In the genomic region with DNA sequence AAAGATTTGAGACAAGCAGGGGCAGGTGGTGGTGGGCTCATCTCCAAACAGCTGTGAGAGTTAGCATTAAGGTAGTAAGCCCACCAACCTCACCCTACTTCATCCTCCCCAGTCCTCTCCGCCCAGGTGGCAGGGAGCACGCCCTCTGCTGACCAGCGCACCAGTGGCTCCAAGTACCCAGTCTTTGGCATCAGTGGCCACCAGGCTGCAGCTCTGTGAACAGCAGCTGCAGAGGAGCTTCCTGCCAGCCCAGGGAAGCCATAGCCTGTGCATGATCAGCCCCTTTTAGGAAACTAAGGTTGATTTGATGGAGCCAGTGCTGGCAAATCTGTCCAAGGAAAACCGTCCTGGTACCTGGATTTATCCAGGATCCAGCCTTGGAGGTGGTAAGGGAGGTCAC, we compare ENCODE assay signal across 8 cellular contexts. TPM values are rescaled to one million over a fixed set of nuclear protein-coding genes. Genes with fewer than 3 reads are reported as not detected.
A peak's percentile ranks its signal among the peaks of the same experiment; 100 is the strongest.
DNase-seq lines count a peak whose midpoint lies in the region; ATAC-seq, FAIRE-seq and TF ChIP-seq lines count a peak whose summit lies in the region.

No MANE protein-coding gene starts in this region.

- H3K27me3 Mint-ChIP-seq in astrocyte (ENCODE audit: low read depth, unreplicated experiment): no peaks in the 10 kb centered on the region

- peak; percentile 56 for DNase-seq in Daoy (ENCODE audit: low read depth)
- peak; percentile 31 for DNase-seq in NB4 (ENCODE audit: low read depth)
- DNase-seq in astrocyte (ENCODE audit: low read depth): no peak
- no peak for DNase-seq in foreskin melanocyte
- DNase-seq in cerebellum (ENCODE audit: low spot score): no peak

- H3K4me3 ChIP-seq in NB4 (ENCODE audit: low read depth, low read length) (no peak overlapping the region), astrocyte (ENCODE audit: insufficient read depth, low read depth, low read length) (no peak overlapping the region), liver (ENCODE audit: low read depth in 1 of 3, low read length in 3 of 3) (no peak overlapping the region)

- H3K27ac Mint-ChIP-seq in astrocyte (ENCODE audit: unreplicated experiment): no peak overlapping the region

- TF ChIP-seq CTCF in NB4 (IDR thresholded peaks at IDR 0.05; ENCODE audit: low read depth, low read length) (peak; percentile 31), astrocyte (IDR thresholded peaks at IDR 0.05; ENCODE audit: insufficient read depth, low read depth, low read length) (peak; percentile 30), liver (IDR thresholded peaks at IDR 0.05; ENCODE audit: low read depth, low read length, missing input control) (peak; percentile 60)

- H4K20me1 ChIP-seq in astrocyte (ENCODE audit: insufficient read depth, low read length): no peaks in the 10 kb centered on the region

- H3K27me3 ChIP-seq in astrocyte (ENCODE audit: insufficient read depth, low read length) (no peaks in the 10 kb centered on the region), liver (ENCODE audit: control insufficient read depth in 4 of 4, insufficient read depth in 4 of 4, low read length in 3 of 4) (peaks cover 0 to 2% (median 0%) of the 10 kb centered on the region in 4 donors)

- ATAC-seq in GM21717 (IDR thresholded peaks at IDR 0.05; ENCODE audit: unreplicated experiment) (peak; percentile 43), HG03095 (IDR thresholded peaks at IDR 0.05; ENCODE audit: unreplicated experiment) (no peak)

- H3K9me3 Mint-ChIP-seq in astrocyte (ENCODE audit: unreplicated experiment): no peaks in the 10 kb centered on the region

- TF ChIP-seq RAD21 in liver (IDR thresholded peaks at IDR 0.05): peak; percentile 55 to 78

- H3K4me1 ChIP-seq in astrocyte (ENCODE audit: insufficient read depth, low read length) (no peaks in the 10 kb centered on the region), liver (ENCODE audit: control insufficient read depth in 4 of 4, insufficient read depth in 4 of 4, low read length in 3 of 4) (no peaks in the 10 kb centered on the region)

- no peak overlapping the region for H2AFZ ChIP-seq in astrocyte (ENCODE audit: low read depth, low read length)

- no peaks in the 10 kb centered on the region for H3K79me2 ChIP-seq in astrocyte (ENCODE audit: insufficient read depth, low read length)

- H3K36me3 Mint-ChIP-seq in astrocyte (ENCODE audit: low read depth, unreplicated experiment): no peaks in the 10 kb centered on the region

- H3K4me2 ChIP-seq in astrocyte (ENCODE audit: low read length): no peak overlapping the region

- no peak overlapping the region for H3K4me3 Mint-ChIP-seq in astrocyte (ENCODE audit: unreplicated experiment)

- no peak for FAIRE-seq in astrocyte (lab: Jason Lieb, UNC)

- no peak overlapping the region for H3K9ac ChIP-seq in astrocyte (ENCODE audit: low read length)
- no peak overlapping the region for H3K9ac ChIP-seq in liver (ENCODE audit: low read depth in 1 of 2, low read length in 2 of 2)

- no peak for TF ChIP-seq POLR2A in NB4 (IDR thresholded peaks at IDR 0.05; ENCODE audit: extremely low read depth, insufficient read length)

- no peaks in the 10 kb centered on the region for H3K36me3 ChIP-seq in astrocyte (ENCODE audit: insufficient read depth, low read length)
- H3K36me3 ChIP-seq in liver (ENCODE audit: control insufficient read depth in 4 of 4, insufficient read depth in 3 of 4, low read depth in 1 of 4, low read length in 3 of 4): no peaks in the 10 kb centered on the region

- WGBS in liver: 33% methylated on average over 4 of the region's 4 CpGs

- peaks cover 5% of the 10 kb centered on the region for H3K4me1 Mint-ChIP-seq in astrocyte (ENCODE audit: low read depth, unreplicated experiment)

- H3K9me3 ChIP-seq in astrocyte (ENCODE audit: insufficient read depth, low read depth, low read length) (no peaks in the 10 kb centered on the region), liver (ENCODE audit: control insufficient read depth in 4 of 4, low read length in 3 of 4) (no peaks in the 10 kb centered on the region)

- H3K27ac ChIP-seq in astrocyte (ENCODE audit: low read depth, low read length) (no peak overlapping the region), liver (ENCODE audit: low read depth in 1 of 2, low read length in 2 of 2) (no peak overlapping the region)

TF ChIP-seq in liver, 16 proteins besides CTCF, POLR2A, EP300 and RAD21:
- TF ChIP-seq HNF4A (conservative IDR thresholded peaks at IDR 0.05) (no peak), HNF4G (IDR thresholded peaks at IDR 0.05) (no peak), FOXA1 (IDR thresholded peaks at IDR 0.05) (no peak), SP1 (IDR thresholded peaks at IDR 0.05) (no peak), JUND (IDR thresholded peaks at IDR 0.05) (no peak), EGR1 (IDR thresholded peaks at IDR 0.05; ENCODE audit: low read depth in 2 of 2) (no peak), ZBTB33 (IDR thresholded peaks at IDR 0.05) (no peak), YY1 (IDR thresholded peaks at IDR 0.05) (no peak), FOXA2 (IDR thresholded peaks at IDR 0.05) (no peak), RXRA (IDR thresholded peaks at IDR 0.05) (no peak), ATF3 (IDR thresholded peaks at IDR 0.05) (no peak), GABPA (IDR thresholded peaks at IDR 0.05 in 1 of 2, conservative IDR thresholded peaks at IDR 0.05 in 1 of 2) (no peak), TAF1 (conservative IDR thresholded peaks at IDR 0.05) (no peak)
- TF ChIP-seq, protein P1, sequence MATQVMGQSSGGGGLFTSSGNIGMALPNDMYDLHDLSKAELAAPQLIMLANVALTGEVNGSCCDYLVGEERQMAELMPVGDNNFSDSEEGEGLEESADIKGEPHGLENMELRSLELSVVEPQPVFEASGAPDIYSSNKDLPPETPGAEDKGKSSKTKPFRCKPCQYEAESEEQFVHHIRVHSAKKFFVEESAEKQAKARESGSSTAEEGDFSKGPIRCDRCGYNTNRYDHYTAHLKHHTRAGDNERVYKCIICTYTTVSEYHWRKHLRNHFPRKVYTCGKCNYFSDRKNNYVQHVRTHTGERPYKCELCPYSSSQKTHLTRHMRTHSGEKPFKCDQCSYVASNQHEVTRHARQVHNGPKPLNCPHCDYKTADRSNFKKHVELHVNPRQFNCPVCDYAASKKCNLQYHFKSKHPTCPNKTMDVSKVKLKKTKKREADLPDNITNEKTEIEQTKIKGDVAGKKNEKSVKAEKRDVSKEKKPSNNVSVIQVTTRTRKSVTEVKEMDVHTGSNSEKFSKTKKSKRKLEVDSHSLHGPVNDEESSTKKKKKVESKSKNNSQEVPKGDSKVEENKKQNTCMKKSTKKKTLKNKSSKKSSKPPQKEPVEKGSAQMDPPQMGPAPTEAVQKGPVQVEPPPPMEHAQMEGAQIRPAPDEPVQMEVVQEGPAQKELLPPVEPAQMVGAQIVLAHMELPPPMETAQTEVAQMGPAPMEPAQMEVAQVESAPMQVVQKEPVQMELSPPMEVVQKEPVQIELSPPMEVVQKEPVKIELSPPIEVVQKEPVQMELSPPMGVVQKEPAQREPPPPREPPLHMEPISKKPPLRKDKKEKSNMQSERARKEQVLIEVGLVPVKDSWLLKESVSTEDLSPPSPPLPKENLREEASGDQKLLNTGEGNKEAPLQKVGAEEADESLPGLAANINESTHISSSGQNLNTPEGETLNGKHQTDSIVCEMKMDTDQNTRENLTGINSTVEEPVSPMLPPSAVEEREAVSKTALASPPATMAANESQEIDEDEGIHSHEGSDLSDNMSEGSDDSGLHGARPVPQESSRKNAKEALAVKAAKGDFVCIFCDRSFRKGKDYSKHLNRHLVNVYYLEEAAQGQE (IDR thresholded peaks at IDR 0.05): no peak
- TF ChIP-seq, protein P2, sequence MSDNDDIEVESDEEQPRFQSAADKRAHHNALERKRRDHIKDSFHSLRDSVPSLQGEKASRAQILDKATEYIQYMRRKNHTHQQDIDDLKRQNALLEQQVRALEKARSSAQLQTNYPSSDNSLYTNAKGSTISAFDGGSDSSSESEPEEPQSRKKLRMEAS (IDR thresholded peaks at IDR 0.05): no peak

RNA-seq across cellular contexts. Expression of gene CAVIN3, which starts 21.7 kb away (rescaled TPM):
- 173 and 189 TPM in 2 replicates for total RNA-seq in Daoy (2014; rRNA removed; shearing (Covaris generic))
- total RNA-seq in astrocyte (51.0 and 57.3 TPM in 2 replicates), liver (1 to 10 TPM; 4.0 to 4.4 TPM), cerebellum (2.7 TPM)
- polyA plus RNA-seq in liver: 10 to 100 TPM in 1 of 2 donors, 1 to 10 TPM in 1; 2.5 to 13.9 TPM

RNA-seq across cellular contexts. Expression of gene CCKBR, which starts 39.0 kb away (rescaled TPM):
- not detected in 2 replicates for total RNA-seq in Daoy (2014; rRNA removed; shearing (Covaris generic))
- total RNA-seq in astrocyte: 1.8 and 7.6 TPM in 2 replicates
- not detected for total RNA-seq in liver
- polyA plus RNA-seq in liver: not detected
- 1.7 TPM for total RNA-seq in cerebellum

RNA-seq across cellular contexts. Expression of gene CNGA4, which starts 59.7 kb away (rescaled TPM):
- total RNA-seq in Daoy (2014; rRNA removed; shearing (Covaris generic)): not detected in 2 replicates
- total RNA-seq in astrocyte (0.16 and 0.31 TPM in 2 replicates), liver (not detected), cerebellum (0.36 TPM)
- under 1 TPM in 1 of 2 donors, not detected in 1; 0.09 TPM for polyA plus RNA-seq in liver

Comparison
In these comparisons a context has a peak if more than half of its experiments do, and no peak if none do; other contexts are left out.
1. DNase-seq: peak in Daoy (single experiment) and NB4 (single experiment); none in astrocyte (single experiment), foreskin melanocyte (single experiment) and cerebellum (single experiment).
2. Peak in every context shown above with its lines, with median percentiles within 50 percentile points of each other: CTCF ChIP-seq.